Comparison of ENCODE assay signal across 3 cellular contexts in genomic region chr20:38141154-38141888, GRCh38.
TF ChIP-seq lines count a peak whose summit lies in the region.

No MANE protein-coding gene starts in this region.

TF ChIP-seq in HEK293, 187 proteins besides CTCF, POLR2A, EP300 and RAD21:
- TF ChIP-seq ZNF571 (tag by site-specific recombination; IDR thresholded peaks at IDR 0.05) (no peak), ZNF223 (tag by site-specific recombination; IDR thresholded peaks at IDR 0.05) (no peak), KLF1 (tag by site-specific recombination; IDR thresholded peaks at IDR 0.05) (peak; percentile 85), GLIS2 (tag by site-specific recombination; IDR thresholded peaks at IDR 0.05) (0 out of 2 replicates have a peak, but pooled peaks have one; percentile 17), ZFHX2 (tag by site-specific recombination; conservative IDR thresholded peaks at IDR 0.05) (peak; percentile 74), PBX3 (CRISPR knock-in tag; IDR thresholded peaks at IDR 0.05) (no peak), EGR2 (tag by site-specific recombination; IDR thresholded peaks at IDR 0.05; ENCODE audit: low read depth) (peak; percentile 75), ZNF266 (tag by site-specific recombination; IDR thresholded peaks at IDR 0.05; ENCODE audit: low read depth) (no peak), TRIM28 (IDR thresholded peaks at IDR 0.05; ENCODE audit: borderline replicate concordance, low read length) (no peak), ZNF398 (tag by site-specific recombination; IDR thresholded peaks at IDR 0.05) (no peak), KLF8 (tag by site-specific recombination; IDR thresholded peaks at IDR 0.05) (no peak), ZNF639 (tag by site-specific recombination; IDR thresholded peaks at IDR 0.05) (no peak)

TF ChIP-seq in K562, 482 proteins besides CTCF, POLR2A, EP300 and RAD21:
- TF ChIP-seq TFAM (CRISPR knock-in tag; conservative IDR thresholded peaks at IDR 0.05) (no peak), PKNOX1 (IDR thresholded peaks at IDR 0.05) (peak; percentile 54; the same call in 1 of the 2 replicates), PREB (CRISPR knock-in tag; IDR thresholded peaks at IDR 0.05) (no peak), POLR2G (IDR thresholded peaks at IDR 0.05; ENCODE audit: low read depth, low read length) (peak; percentile 68), RBM22 (IDR thresholded peaks at IDR 0.05; ENCODE audit: low read depth, low read length, poor library complexity, severe bottlenecking) (peak; percentile 73), NR2C1 (IDR thresholded peaks at IDR 0.05) (no peak), NR2C1 (tag; IDR thresholded peaks at IDR 0.05) (no peak), RBM15 (IDR thresholded peaks at IDR 0.05; ENCODE audit: insufficient read depth, low read length) (no peak), ZNF274 (IDR thresholded peaks at IDR 0.05; ENCODE audit: borderline replicate concordance, low read depth, low read length) (no peak), C11orf30 (IDR thresholded peaks at IDR 0.05; ENCODE audit: low read depth) (no peak), AFF1 (IDR thresholded peaks at IDR 0.05; ENCODE audit: low read depth in 1 of 2, partially characterized antibody in 2 of 2) (no peak), RBFOX2 (IDR thresholded peaks at IDR 0.05; ENCODE audit: low read depth, low read length) (0 out of 2 replicates have a peak, but pooled peaks have one; percentile 35), ZNF280A (IDR thresholded peaks at IDR 0.05; ENCODE audit: low read depth, partially characterized antibody) (no peak), EGR1 (conservative IDR thresholded peaks at IDR 0.05) (peak; percentile 67), RBM17 (IDR thresholded peaks at IDR 0.05; ENCODE audit: borderline replicate concordance, low read depth, low read length) (no peak), NELFE (IDR thresholded peaks at IDR 0.05; ENCODE audit: insufficient read depth, insufficient read length) (no peak), ZNF584 (CRISPR knock-in tag; IDR thresholded peaks at IDR 0.05; ENCODE audit: low read depth) (no peak)

TF ChIP-seq in HepG2, 621 proteins besides CTCF, POLR2A, EP300 and RAD21:
- TF ChIP-seq ATF7-NPFF (CRISPR knock-in tag; IDR thresholded peaks at IDR 0.05; ENCODE audit: low read depth) (no peak), ZNF775 (CRISPR knock-in tag; IDR thresholded peaks at IDR 0.05; ENCODE audit: borderline replicate concordance) (no peak), HNRNPLL (IDR thresholded peaks at IDR 0.05; ENCODE audit: low read depth, low read length, poor library complexity, severe bottlenecking) (peak; percentile 36), NFIC (IDR thresholded peaks at IDR 0.05; ENCODE audit: low read length) (no peak), NFKB2 (CRISPR knock-in tag; IDR thresholded peaks at IDR 0.05; ENCODE audit: borderline replicate concordance) (peak; percentile 31; the same call in 1 of the 2 replicates), ZNF264 (CRISPR knock-in tag; IDR thresholded peaks at IDR 0.05) (no peak), NAIF1 (CRISPR knock-in tag; IDR thresholded peaks at IDR 0.05; ENCODE audit: borderline replicate concordance) (no peak), ZNF768 (CRISPR knock-in tag; IDR thresholded peaks at IDR 0.05) (peak; percentile 28; the same call in 1 of the 2 replicates), ZFAT (CRISPR knock-in tag; conservative IDR thresholded peaks at IDR 0.05) (no peak), KLF12 (CRISPR knock-in tag; IDR thresholded peaks at IDR 0.05; ENCODE audit: borderline replicate concordance) (no peak), ZNF550 (CRISPR knock-in tag; IDR thresholded peaks at IDR 0.05; ENCODE audit: borderline replicate concordance) (no peak), MTA1 (CRISPR knock-in tag; IDR thresholded peaks at IDR 0.05; ENCODE audit: borderline replicate concordance) (no peak), ZNF329 (CRISPR knock-in tag; IDR thresholded peaks at IDR 0.05; ENCODE audit: low read depth) (no peak), KDM1A (CRISPR knock-in tag; IDR thresholded peaks at IDR 0.05) (no peak), NFRKB (IDR thresholded peaks at IDR 0.05) (no peak), CSRNP2 (CRISPR knock-in tag; conservative IDR thresholded peaks at IDR 0.05; ENCODE audit: low read depth) (no peak), SRY (CRISPR knock-in tag; IDR thresholded peaks at IDR 0.05) (no peak), UBTF (CRISPR knock-in tag; IDR thresholded peaks at IDR 0.05) (no peak), ZNF256 (CRISPR knock-in tag; conservative IDR thresholded peaks at IDR 0.05) (no peak)
